Comparison of ENCODE assay signal across 8 cellular contexts in the genomic region with DNA sequence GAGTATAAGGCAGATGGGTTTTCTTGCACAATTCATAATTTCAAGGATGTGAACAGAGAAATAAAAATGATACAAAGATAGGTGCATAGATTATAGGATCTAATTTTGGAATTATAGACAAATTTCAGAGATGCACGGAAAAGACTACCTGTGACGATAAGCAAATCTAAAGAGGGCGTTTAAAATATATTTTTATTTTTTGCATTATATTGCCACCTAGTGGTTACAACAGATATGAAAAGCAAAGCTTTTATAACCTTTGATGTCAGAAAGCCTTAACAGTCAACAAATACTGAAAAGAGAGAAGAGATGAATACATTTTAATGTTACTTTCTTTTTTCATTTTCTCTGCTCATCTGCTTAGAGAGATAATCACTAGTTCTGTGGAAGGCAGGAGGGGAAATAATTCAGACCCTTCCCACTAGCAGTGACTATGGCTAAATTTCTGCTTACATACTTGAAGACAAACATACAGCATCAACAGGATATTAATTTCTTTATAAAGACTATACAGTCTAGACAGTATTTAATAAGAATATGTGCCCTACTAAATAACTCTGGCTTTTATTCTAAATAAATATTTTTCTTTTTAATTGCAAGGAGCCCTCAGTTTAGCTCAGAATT. TPM values are rescaled to one million over a fixed set of nuclear protein-coding genes. Genes with fewer than 3 reads are reported as not detected.
DNase-seq lines count a peak whose midpoint lies in the region; ATAC-seq and TF ChIP-seq lines count a peak whose summit lies in the region.

No MANE protein-coding gene starts in this region.

- no peak overlapping the region for H3K27ac Mint-ChIP-seq in neural crest cell (ENCODE audit: unreplicated experiment)

- no peaks in the 10 kb centered on the region for H3K27me3 Mint-ChIP-seq in neural crest cell (ENCODE audit: low read depth)

- ATAC-seq in GM18517 (IDR thresholded peaks at IDR 0.05; ENCODE audit: unreplicated experiment) (peak; percentile 86), HG03196 (IDR thresholded peaks at IDR 0.05; ENCODE audit: unreplicated experiment) (peak; percentile 59)

- H3K4me1 Mint-ChIP-seq in neural crest cell, result no peaks in the 10 kb centered on the region

- H3K9me3 Mint-ChIP-seq in neural crest cell, result no peaks in the 10 kb centered on the region

- H3K4me3 Mint-ChIP-seq in neural crest cell, result no peak overlapping the region

- no peaks in the 10 kb centered on the region for H3K4me1 ChIP-seq in colonic mucosa

- POLR2A ChIA-PET in AG04450 (lab: Yijun Ruan, JAX), result interaction anchor here (0.6 kb wide), 1 partner anchor 17 kb away, joined by 5 read pairs; no protein-coding TSS in a partner anchor

- intact Hi-C loops in colonic mucosa (cut with DNase I), result no loop called here

- no peaks in the 10 kb centered on the region for H3K9me3 ChIP-seq in AG04450 (ENCODE audit: control insufficient read depth, insufficient read depth, low read length)
- no peaks in the 10 kb centered on the region for H3K9me3 ChIP-seq in colonic mucosa
- no peaks in the 10 kb centered on the region for H3K9me3 ChIP-seq in MG63

- CTCF ChIA-PET in AG04450 (lab: Charles Lee), result interaction anchor here (0.7 to 2.2 kb wide), 28 partner anchors 10 to 1928 kb away, joined by 3 to 26 read pairs (median 4); no protein-coding TSS in a partner anchor

- H3K4me3 ChIP-seq in AG04450 (ENCODE audit: low read depth, low read length) (no peak overlapping the region), colonic mucosa (no peak overlapping the region), MG63 (no peak overlapping the region)

- H3K27ac ChIP-seq in AG04450 (ENCODE audit: low read depth, low read length), result no peak overlapping the region
- no peak overlapping the region for H3K27ac ChIP-seq in colonic mucosa

- H3K27me3 ChIP-seq in AG04450 (ENCODE audit: control insufficient read depth, insufficient read depth, low read length) (no peaks in the 10 kb centered on the region), colonic mucosa (no peaks in the 10 kb centered on the region), MG63 (no peaks in the 10 kb centered on the region)

- DNase-seq in AG04450 (ENCODE audit: low read depth, low spot score), result no peak
- peak; percentile 62 for DNase-seq in NCI-H748 (lab: John Stamatoyannopoulos, UW; ENCODE audit: unreplicated experiment)
- no peak for DNase-seq in colonic mucosa
- DNase-seq in neural crest cell (ENCODE audit: low read depth, low spot score), result no peak
- no peak for DNase-seq in Ammon's horn (ENCODE audit: low spot score)
- no peak for DNase-seq in MG63

- H3K9ac ChIP-seq in colonic mucosa (ENCODE audit: low read depth in 2 of 2, low read length in 2 of 2), result no peak overlapping the region

- H3K36me3 ChIP-seq in colonic mucosa (no peaks in the 10 kb centered on the region), MG63 (no peaks in the 10 kb centered on the region)

- TF ChIP-seq CTCF in AG04450 (IDR thresholded peaks at IDR 0.05; ENCODE audit: low read depth, low read length) (peak; percentile 62), colonic mucosa (IDR thresholded peaks at IDR 0.05) (peak; percentile 58), neural crest cell (conservative IDR thresholded peaks at IDR 0.05) (peak; percentile 85)

- H3K36me3 Mint-ChIP-seq in neural crest cell (ENCODE audit: low read depth), result no peaks in the 10 kb centered on the region

RNA-seq across cellular contexts. Expression of gene NTS, which starts 46.3 kb away (rescaled TPM):
- 0.20 TPM in 1 of 2 replicates, not detected in the other for polyA plus RNA-seq in AG04450 (2011; rRNA removed)
- polyA minus RNA-seq in AG04450 (2011; rRNA and poly(A)+ RNA removed), result not detected in 2 replicates
- total RNA-seq in colonic mucosa, result under 1 TPM in 1 of 2 donors, not detected in 1; 0.32 TPM
- total RNA-seq in neural crest cell, result 0.25 and 0.40 TPM in 2 replicates
- total RNA-seq in MG63 (2014; rRNA removed; shearing (Covaris generic); ENCODE audit: low replicate concordance), result not detected in 2 replicates
